Comparison of ENCODE assay signal across 8 cellular contexts in genomic region chr12:106138279-106138645, GRCh38. TPM values are rescaled to one million over a fixed set of nuclear protein-coding genes. Genes with fewer than 3 reads are reported as not detected.
DNase-seq lines count a peak whose midpoint lies in the region; ATAC-seq and FAIRE-seq lines count a peak whose summit lies in the region.

No MANE protein-coding gene starts in this region.

- H3K27ac Mint-ChIP-seq in naive thymus-derived CD8-positive, alpha-beta T cell, result no peak overlapping the region

- peaks cover 0 to 10% (median 5%) of the 10 kb centered on the region in 3 donors for H3K36me3 Mint-ChIP-seq in naive thymus-derived CD8-positive, alpha-beta T cell

- FAIRE-seq in HTR-8/SVneo (lab: Jason Lieb, UNC), result no peak

- peaks cover 36% of the 10 kb centered on the region for H3K27me3 ChIP-seq in effector memory CD4-positive, alpha-beta T cell (replicated peaks; ENCODE audit: control insufficient read depth, insufficient read depth, low read length, poor library complexity, severe bottlenecking)

- H3K36me3 ChIP-seq in effector memory CD4-positive, alpha-beta T cell (ENCODE audit: control insufficient read depth, insufficient read depth, low read length), result no peaks in the 10 kb centered on the region

- H3K4me3 Mint-ChIP-seq in naive thymus-derived CD8-positive, alpha-beta T cell, result peak overlapping the region; percentile 55 to 86 (median 79)

- H3K9me3 Mint-ChIP-seq in naive thymus-derived CD8-positive, alpha-beta T cell, result peaks cover 0 to 2% (median 0%) of the 10 kb centered on the region in 9 donors

- peaks cover 14% of the 10 kb centered on the region for H3K4me1 ChIP-seq in effector memory CD4-positive, alpha-beta T cell (ENCODE audit: control insufficient read depth, insufficient read depth, low read length, poor library complexity, severe bottlenecking)

- H3K27ac ChIP-seq in effector memory CD4-positive, alpha-beta T cell (ENCODE audit: insufficient read depth, low read length, poor library complexity, severe bottlenecking), result no peak overlapping the region

- H3K27me3 Mint-ChIP-seq in naive thymus-derived CD8-positive, alpha-beta T cell, result peaks cover 44 to 87% (median 65%) of the 10 kb centered on the region in 5 donors

- peak overlapping the region; percentile 30 for H3K4me3 ChIP-seq in effector memory CD4-positive, alpha-beta T cell (ENCODE audit: insufficient read depth, low read depth, low read length, poor library complexity, severe bottlenecking)

- H3K4me1 Mint-ChIP-seq in naive thymus-derived CD8-positive, alpha-beta T cell, result peaks cover 7 to 20% (median 14%) of the 10 kb centered on the region in 4 donors

- DNase-seq in C1 segment of cervical spinal cord (lab: John Stamatoyannopoulos, UW) (peak in 9 of 14 donors; percentile 42 to 74 (median 54)), NCI-H2171 (lab: John Stamatoyannopoulos, UW) (peak; percentile 16), medulla oblongata (ENCODE audit: extremely low spot score) (no peak), HTR-8/SVneo (ENCODE audit: insufficient read length, low spot score) (no peak)
- no peak for DNase-seq in effector memory CD4-positive, alpha-beta T cell
- peak in 1 of 10 donors; percentile 15 for DNase-seq in naive thymus-derived CD8-positive, alpha-beta T cell

- no peaks in the 10 kb centered on the region for H3K9me3 ChIP-seq in effector memory CD4-positive, alpha-beta T cell (ENCODE audit: control insufficient read depth, low read length)

- ATAC-seq in naive thymus-derived CD8-positive, alpha-beta T cell, result peak; percentile 31 to 47
- ATAC-seq in HG03571 (IDR thresholded peaks at IDR 0.05; ENCODE audit: unreplicated experiment) (no peak), HG02938 (IDR thresholded peaks at IDR 0.05; ENCODE audit: unreplicated experiment) (no peak)

- POLR2A ChIA-PET in naive thymus-derived CD8-positive, alpha-beta T cell (lab: Charles Lee), result no interaction called here

RNA-seq across cellular contexts. Expression of gene NUAK1, which starts 0.5 kb away (rescaled TPM):
- not detected for total RNA-seq in naive thymus-derived CD8-positive, alpha-beta T cell
- under 1 TPM in 1 of 3 donors, not detected in 2; 0.08 TPM for polyA plus RNA-seq in naive thymus-derived CD8-positive, alpha-beta T cell

Comparison
In these comparisons a context has a peak if more than half of its experiments do, and no peak if none do; other contexts are left out.
1. DNase-seq: peak in C1 segment of cervical spinal cord (9 of 14) and NCI-H2171 (single experiment); none in effector memory CD4-positive, alpha-beta T cell (0 of 3), medulla oblongata (single experiment) and HTR-8/SVneo (single experiment).
2. ATAC-seq: peak in naive thymus-derived CD8-positive, alpha-beta T cell (2 of 2); none in HG03571 (single experiment) and HG02938 (single experiment).